ENCODE assay signal across 14 cellular contexts in the genomic region with DNA sequence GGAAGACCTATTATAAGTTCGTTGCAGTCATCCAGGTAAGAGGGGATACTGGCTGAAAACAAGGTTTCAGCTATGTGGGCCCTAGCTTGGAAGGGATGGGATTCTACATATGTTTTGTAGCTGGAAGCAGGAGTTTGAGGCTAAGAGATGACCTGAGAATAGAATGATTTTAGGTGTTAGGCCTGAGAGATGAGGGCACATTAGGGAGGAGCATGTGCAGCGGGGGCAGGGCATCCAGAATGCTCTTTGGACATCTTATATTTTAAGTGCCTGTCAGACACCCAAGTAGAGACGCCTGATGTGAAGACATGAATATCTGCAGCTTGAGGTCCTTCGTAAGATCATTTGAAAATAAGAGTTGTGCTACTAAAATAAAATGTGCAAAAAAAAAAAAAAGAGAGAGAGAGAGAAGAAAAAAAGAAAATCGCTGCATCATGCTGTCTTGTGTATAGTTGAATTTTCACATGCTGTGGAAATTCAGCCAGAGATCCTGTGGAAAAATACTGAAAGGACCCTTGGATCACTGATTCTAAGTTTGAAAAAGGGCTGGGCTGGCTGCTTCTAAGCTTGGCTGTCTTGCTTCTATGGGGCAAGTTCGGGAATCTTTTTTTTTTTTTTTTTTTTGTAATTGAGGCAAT.
DNase-seq lines count a peak whose midpoint lies in the region; ATAC-seq and TF ChIP-seq lines count a peak whose summit lies in the region.
"Had no signal": no experiment of that assay in that cellular context is flagged by ENCODE, and none has a peak within 500 bp of the region (broad histone marks: within the 10 kb centered on the region; RNA-seq: fewer than 3 reads in every experiment).

No MANE protein-coding gene starts in this region.

- no peak for TF ChIP-seq CTCF in GM23338 (conservative IDR thresholded peaks at IDR 0.05; ENCODE audit: low read depth in 2 of 2)
- no peak for TF ChIP-seq CTCF in osteoblast (IDR thresholded peaks at IDR 0.05; ENCODE audit: extremely low read depth, low read depth, low read length)

- DNase-seq in GM23338 (ENCODE audit: low spot score) (no peak), osteoblast (ENCODE audit: insufficient read length, low spot score, missing footprints) (peak; percentile 74), NCI-H128 (lab: John Stamatoyannopoulos, UW; ENCODE audit: unreplicated experiment) (no peak), A172 (ENCODE audit: low spot score) (no peak)
- DNase-seq in effector memory CD8-positive, alpha-beta T cell, result no peak
- DNase-seq: DMS 273 treated with DMSO at 0.1 percent for 48 hours, endodermal cell, NCI-H1436, NCI-H774 had no signal

- H3K79me2 ChIP-seq in GM23338 (replicated peaks; ENCODE audit: insufficient read depth) (no peaks in the 10 kb centered on the region), osteoblast (ENCODE audit: insufficient read depth, low read length) (no peaks in the 10 kb centered on the region)

- H3K36me3 ChIP-seq in GM23338 (ENCODE audit: insufficient read depth) (no peaks in the 10 kb centered on the region), osteoblast (ENCODE audit: insufficient read depth, low read length) (no peaks in the 10 kb centered on the region)
- H3K36me3 ChIP-seq: suprapubic skin had no signal

- H3K9me3 ChIP-seq in osteoblast (ENCODE audit: low read depth, low read length), result no peaks in the 10 kb centered on the region
- H3K9me3 ChIP-seq: suprapubic skin had no signal

- H3K4me1 ChIP-seq in GM23338 (ENCODE audit: insufficient read depth), result peaks cover 7% of the 10 kb centered on the region; the same call in 1 of the 2 replicates
- H3K4me1 ChIP-seq in osteoblast (ENCODE audit: insufficient read depth, low read length), result peaks cover 9% of the 10 kb centered on the region

- H3K27me3 ChIP-seq in GM23338 (ENCODE audit: insufficient read depth) (no peaks in the 10 kb centered on the region), osteoblast (ENCODE audit: insufficient read depth, low read length) (no peaks in the 10 kb centered on the region)
- H3K27me3 ChIP-seq: suprapubic skin had no signal

- H3K4me1 Mint-ChIP-seq in GM23338, result peaks cover 15% of the 10 kb centered on the region
- peaks cover 65% of the 10 kb centered on the region for H3K4me1 Mint-ChIP-seq in T-helper 1 cell treated with Interleukin-12 subunit alpha and Interleukin-12 subunit beta and Interleukin-4 antibody, amounts not matched to agents 30 μg/mL and 1 μg/mL, for 36 hours (ENCODE audit: low read depth)
- peaks cover 75 to 82% of the 10 kb centered on the region in 2 donors for H3K4me1 Mint-ChIP-seq in effector memory CD8-positive, alpha-beta T cell (ENCODE audit: low read depth in 2 of 2)
- H3K4me1 Mint-ChIP-seq: endodermal cell had no signal

- no peaks in the 10 kb centered on the region for H4K20me1 ChIP-seq in GM23338 (replicated peaks; ENCODE audit: insufficient read depth)
- H4K20me1 ChIP-seq in osteoblast (ENCODE audit: insufficient read depth, low read length), result no peaks in the 10 kb centered on the region

- no peaks in the 10 kb centered on the region; the same call in 2 of the 3 replicates for H3K9me3 Mint-ChIP-seq in GM23338
- H3K9me3 Mint-ChIP-seq in T-helper 1 cell treated with Interleukin-12 subunit alpha and Interleukin-12 subunit beta and Interleukin-4 antibody, amounts not matched to agents 30 μg/mL and 1 μg/mL, for 36 hours, result peaks cover 4% of the 10 kb centered on the region
- H3K9me3 Mint-ChIP-seq in effector memory CD8-positive, alpha-beta T cell, result peaks cover 2 to 10% of the 10 kb centered on the region in 2 donors
- H3K9me3 Mint-ChIP-seq: endodermal cell had no signal

- no peak overlapping the region for H3K27ac ChIP-seq in GM23338 (ENCODE audit: low read depth)
- H3K27ac ChIP-seq in osteoblast (ENCODE audit: low read depth, low read length), result no peak overlapping the region

- H3K4me2 ChIP-seq in GM23338 (no peak overlapping the region), osteoblast (ENCODE audit: insufficient read depth, low read length) (no peak overlapping the region)

- H3K9me2 ChIP-seq in GM23338 (ENCODE audit: insufficient read depth), result peaks cover 4% of the 10 kb centered on the region; the same call in 1 of the 2 replicates

- H3K4me3 ChIP-seq in GM23338 (no peak overlapping the region), osteoblast (ENCODE audit: insufficient read depth, low read length) (no peak overlapping the region)
- H3K4me3 ChIP-seq: lung, suprapubic skin had no signal

- peak overlapping the region; percentile 62 for H3K27ac Mint-ChIP-seq in GM23338
- H3K27ac Mint-ChIP-seq in T-helper 1 cell treated with Interleukin-12 subunit alpha and Interleukin-12 subunit beta and Interleukin-4 antibody, amounts not matched to agents 30 μg/mL and 1 μg/mL, for 36 hours, result peak overlapping the region; percentile 99
- peak overlapping the region; percentile 93 to 99 for H3K27ac Mint-ChIP-seq in effector memory CD8-positive, alpha-beta T cell
- H3K27ac Mint-ChIP-seq: endodermal cell had no signal

- H3F3A ChIP-seq in GM23338 (replicated peaks; ENCODE audit: low read depth), result no peaks in the 10 kb centered on the region

- no peak overlapping the region for H3K4me3 Mint-ChIP-seq in GM23338
- peak overlapping the region; percentile 28 for H3K4me3 Mint-ChIP-seq in T-helper 1 cell treated with Interleukin-12 subunit alpha and Interleukin-12 subunit beta and Interleukin-4 antibody, amounts not matched to agents 30 μg/mL and 1 μg/mL, for 36 hours
- H3K4me3 Mint-ChIP-seq in effector memory CD8-positive, alpha-beta T cell, result peak overlapping the region; percentile 77 to 89
- H3K4me3 Mint-ChIP-seq: endodermal cell had no signal

- no peak for ATAC-seq in GM23338
- no peak for ATAC-seq in effector memory CD8-positive, alpha-beta T cell (replicated peaks)
- ATAC-seq in GM21723 (IDR thresholded peaks at IDR 0.05; ENCODE audit: unreplicated experiment), result no peak
- no peak for ATAC-seq in GM18517 (IDR thresholded peaks at IDR 0.05; ENCODE audit: unreplicated experiment)

- H3K36me3 Mint-ChIP-seq in GM23338 (ENCODE audit: low read depth), result no peaks in the 10 kb centered on the region
- peaks cover 28% of the 10 kb centered on the region for H3K36me3 Mint-ChIP-seq in T-helper 1 cell treated with Interleukin-12 subunit alpha and Interleukin-12 subunit beta and Interleukin-4 antibody, amounts not matched to agents 30 μg/mL and 1 μg/mL, for 36 hours (ENCODE audit: low read depth)
- peaks cover 15% of the 10 kb centered on the region for H3K36me3 Mint-ChIP-seq in effector memory CD8-positive, alpha-beta T cell (ENCODE audit: insufficient read depth)

- peaks cover 7% of the 10 kb centered on the region for H3K27me3 Mint-ChIP-seq in GM23338 (ENCODE audit: insufficient read depth, low read depth, poor library complexity)
- no peaks in the 10 kb centered on the region for H3K27me3 Mint-ChIP-seq in T-helper 1 cell treated with Interleukin-12 subunit alpha and Interleukin-12 subunit beta and Interleukin-4 antibody, amounts not matched to agents 30 μg/mL and 1 μg/mL, for 36 hours (ENCODE audit: low read depth)
- H3K27me3 Mint-ChIP-seq in effector memory CD8-positive, alpha-beta T cell, result no peaks in the 10 kb centered on the region

- H2AFZ ChIP-seq in GM23338 (peak overlapping the region; percentile 81; the same call in 1 of the 2 replicates), osteoblast (ENCODE audit: low read length) (no peak overlapping the region)
